2 cellular contexts compared by ENCODE assay signal in genomic region chr14:103519837-103520212, GRCh38.
TF ChIP-seq lines count a peak whose summit lies in the region.

No MANE protein-coding gene starts in this region.

TF ChIP-seq in HEK293, 187 proteins besides CTCF, POLR2A, EP300 and RAD21 (continued from another document):
- TF ChIP-seq, protein P1, sequence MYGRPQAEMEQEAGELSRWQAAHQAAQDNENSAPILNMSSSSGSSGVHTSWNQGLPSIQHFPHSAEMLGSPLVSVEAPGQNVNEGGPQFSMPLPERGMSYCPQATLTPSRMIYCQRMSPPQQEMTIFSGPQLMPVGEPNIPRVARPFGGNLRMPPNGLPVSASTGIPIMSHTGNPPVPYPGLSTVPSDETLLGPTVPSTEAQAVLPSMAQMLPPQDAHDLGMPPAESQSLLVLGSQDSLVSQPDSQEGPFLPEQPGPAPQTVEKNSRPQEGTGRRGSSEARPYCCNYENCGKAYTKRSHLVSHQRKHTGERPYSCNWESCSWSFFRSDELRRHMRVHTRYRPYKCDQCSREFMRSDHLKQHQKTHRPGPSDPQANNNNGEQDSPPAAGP (tag by site-specific recombination; IDR thresholded peaks at IDR 0.05), result no peak
- peak; percentile 72 for TF ChIP-seq BCL11A (tag by site-specific recombination; IDR thresholded peaks at IDR 0.05; ENCODE audit: low read depth)
- TF ChIP-seq ZNF394 (tag by site-specific recombination; IDR thresholded peaks at IDR 0.05; ENCODE audit: borderline replicate concordance), result peak; percentile 46; the same call in 1 of the 2 replicates
- TF ChIP-seq, protein P2, sequence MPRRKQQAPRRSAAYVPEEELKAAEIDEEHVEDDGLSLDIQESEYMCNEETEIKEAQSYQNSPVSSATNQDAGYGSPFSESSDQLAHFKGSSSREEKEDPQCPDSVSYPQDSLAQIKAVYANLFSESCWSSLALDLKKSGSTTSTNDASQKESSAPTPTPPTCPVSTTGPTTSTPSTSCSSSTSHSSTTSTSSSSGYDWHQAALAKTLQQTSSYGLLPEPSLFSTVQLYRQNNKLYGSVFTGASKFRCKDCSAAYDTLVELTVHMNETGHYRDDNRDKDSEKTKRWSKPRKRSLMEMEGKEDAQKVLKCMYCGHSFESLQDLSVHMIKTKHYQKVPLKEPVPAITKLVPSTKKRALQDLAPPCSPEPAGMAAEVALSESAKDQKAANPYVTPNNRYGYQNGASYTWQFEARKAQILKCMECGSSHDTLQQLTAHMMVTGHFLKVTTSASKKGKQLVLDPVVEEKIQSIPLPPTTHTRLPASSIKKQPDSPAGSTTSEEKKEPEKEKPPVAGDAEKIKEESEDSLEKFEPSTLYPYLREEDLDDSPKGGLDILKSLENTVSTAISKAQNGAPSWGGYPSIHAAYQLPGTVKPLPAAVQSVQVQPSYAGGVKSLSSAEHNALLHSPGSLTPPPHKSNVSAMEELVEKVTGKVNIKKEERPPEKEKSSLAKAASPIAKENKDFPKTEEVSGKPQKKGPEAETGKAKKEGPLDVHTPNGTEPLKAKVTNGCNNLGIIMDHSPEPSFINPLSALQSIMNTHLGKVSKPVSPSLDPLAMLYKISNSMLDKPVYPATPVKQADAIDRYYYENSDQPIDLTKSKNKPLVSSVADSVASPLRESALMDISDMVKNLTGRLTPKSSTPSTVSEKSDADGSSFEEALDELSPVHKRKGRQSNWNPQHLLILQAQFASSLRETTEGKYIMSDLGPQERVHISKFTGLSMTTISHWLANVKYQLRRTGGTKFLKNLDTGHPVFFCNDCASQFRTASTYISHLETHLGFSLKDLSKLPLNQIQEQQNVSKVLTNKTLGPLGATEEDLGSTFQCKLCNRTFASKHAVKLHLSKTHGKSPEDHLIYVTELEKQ (tag by site-specific recombination; IDR thresholded peaks at IDR 0.05; ENCODE audit: borderline replicate concordance), result peak; percentile 29; the same call in 1 of the 2 replicates
- peak; percentile 6; the same call in 1 of the 2 replicates for TF ChIP-seq ZNF629 (tag by site-specific recombination; IDR thresholded peaks at IDR 0.05)
- TF ChIP-seq BCL11B (tag by site-specific recombination; IDR thresholded peaks at IDR 0.05; ENCODE audit: low read depth), result peak; percentile 42; the same call in 1 of the 2 replicates
- no peak for TF ChIP-seq MZF1 (tag by site-specific recombination; IDR thresholded peaks at IDR 0.05; ENCODE audit: borderline replicate concordance)
- TF ChIP-seq ZNF132 (tag by site-specific recombination; IDR thresholded peaks at IDR 0.05; ENCODE audit: borderline replicate concordance), result no peak
- peak; percentile 33 for TF ChIP-seq KLF9 (tag by site-specific recombination; IDR thresholded peaks at IDR 0.05; ENCODE audit: low read depth)

TF ChIP-seq in neural cell, 6 proteins besides CTCF, POLR2A, EP300 and RAD21 (continued from another document):
- no peak for TF ChIP-seq SMC3 (conservative IDR thresholded peaks at IDR 0.05; ENCODE audit: poor library complexity)
TF ChIP-seq in neural cell: peak in this region for 0.
